ENCODE assay signal across 1 cellular context in the genomic region with DNA sequence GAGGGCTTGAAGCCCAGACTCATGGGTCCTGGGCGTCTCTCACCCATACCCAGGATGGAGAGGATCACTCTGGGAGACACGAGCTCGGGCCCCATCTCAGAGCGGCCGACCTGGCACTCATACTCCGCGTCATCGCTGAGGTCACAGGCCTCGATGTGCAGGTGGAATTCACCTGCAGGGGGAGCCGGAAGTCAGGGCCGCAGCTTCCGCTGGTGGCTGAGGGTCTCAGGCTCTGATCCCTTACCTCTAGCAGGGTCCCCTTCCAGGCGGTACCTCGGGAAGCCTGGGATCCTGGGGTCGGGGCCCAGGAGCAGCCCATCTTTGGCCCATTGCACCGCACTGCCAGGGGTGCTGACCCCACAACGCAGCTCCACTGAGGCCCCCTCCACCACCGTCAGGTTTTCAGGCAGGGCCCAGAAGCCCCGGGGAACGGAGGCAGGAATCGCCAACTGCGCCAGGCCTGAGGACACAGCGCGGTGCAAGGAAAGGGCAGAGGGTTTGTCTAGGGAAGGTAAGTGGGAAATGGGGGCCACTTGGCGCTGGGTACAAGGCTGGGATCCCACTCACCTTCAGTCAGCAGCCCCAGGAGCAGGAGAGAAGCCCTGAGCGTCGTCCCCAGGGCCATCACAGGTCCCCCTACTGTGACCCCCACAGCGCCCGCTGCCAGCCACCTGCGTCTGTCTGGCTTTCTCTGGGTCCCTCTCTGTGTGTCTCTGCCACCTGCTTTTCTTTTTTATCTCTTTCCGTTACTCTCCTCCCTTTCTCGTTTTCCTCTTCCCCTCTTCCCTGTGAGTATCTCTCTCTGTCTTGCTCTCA.
TF ChIP-seq lines count a peak whose summit lies in the region.

No MANE protein-coding gene starts in this region.

TF ChIP-seq in GM12878, 131 proteins besides CTCF, POLR2A, EP300 and RAD21:
- TF ChIP-seq LARP7 (IDR thresholded peaks at IDR 0.05) (no peak), MXI1 (IDR thresholded peaks at IDR 0.05; ENCODE audit: low read depth, low read length) (no peak), SPI1 (IDR thresholded peaks at IDR 0.05; ENCODE audit: borderline replicate concordance, insufficient read depth, low read depth, low read length) (no peak), STAT3 (IDR thresholded peaks at IDR 0.05; ENCODE audit: low read depth, low read length) (no peak), SREBF2 (IDR thresholded peaks at IDR 0.05; ENCODE audit: low read length) (no peak), CBX3 (IDR thresholded peaks at IDR 0.05; ENCODE audit: borderline replicate concordance, low read depth) (no peak), HDGF (IDR thresholded peaks at IDR 0.05) (no peak), RUNX3 (IDR thresholded peaks at IDR 0.05; ENCODE audit: low read length) (no peak), SRF (IDR thresholded peaks at IDR 0.05; ENCODE audit: low read depth in 2 of 2, low read length in 2 of 2) (no peak), ZNF207 (IDR thresholded peaks at IDR 0.05; ENCODE audit: borderline replicate concordance) (no peak), ATF7 (IDR thresholded peaks at IDR 0.05; ENCODE audit: low read depth) (no peak), WRNIP1 (IDR thresholded peaks at IDR 0.05; ENCODE audit: borderline replicate concordance, low read depth, low read length) (no peak), ZNF217 (IDR thresholded peaks at IDR 0.05) (no peak), TARDBP (IDR thresholded peaks at IDR 0.05; ENCODE audit: borderline replicate concordance) (no peak), KAT2A (conservative IDR thresholded peaks at IDR 0.05; ENCODE audit: control insufficient read depth, low read depth, low read length) (no peak), BRCA1 (IDR thresholded peaks at IDR 0.05; ENCODE audit: low read depth, low read length) (no peak), TCF12 (IDR thresholded peaks at IDR 0.05; ENCODE audit: low read depth, low read length) (no peak), NFXL1 (IDR thresholded peaks at IDR 0.05; ENCODE audit: borderline replicate concordance) (no peak)
- TF ChIP-seq, protein P1, sequence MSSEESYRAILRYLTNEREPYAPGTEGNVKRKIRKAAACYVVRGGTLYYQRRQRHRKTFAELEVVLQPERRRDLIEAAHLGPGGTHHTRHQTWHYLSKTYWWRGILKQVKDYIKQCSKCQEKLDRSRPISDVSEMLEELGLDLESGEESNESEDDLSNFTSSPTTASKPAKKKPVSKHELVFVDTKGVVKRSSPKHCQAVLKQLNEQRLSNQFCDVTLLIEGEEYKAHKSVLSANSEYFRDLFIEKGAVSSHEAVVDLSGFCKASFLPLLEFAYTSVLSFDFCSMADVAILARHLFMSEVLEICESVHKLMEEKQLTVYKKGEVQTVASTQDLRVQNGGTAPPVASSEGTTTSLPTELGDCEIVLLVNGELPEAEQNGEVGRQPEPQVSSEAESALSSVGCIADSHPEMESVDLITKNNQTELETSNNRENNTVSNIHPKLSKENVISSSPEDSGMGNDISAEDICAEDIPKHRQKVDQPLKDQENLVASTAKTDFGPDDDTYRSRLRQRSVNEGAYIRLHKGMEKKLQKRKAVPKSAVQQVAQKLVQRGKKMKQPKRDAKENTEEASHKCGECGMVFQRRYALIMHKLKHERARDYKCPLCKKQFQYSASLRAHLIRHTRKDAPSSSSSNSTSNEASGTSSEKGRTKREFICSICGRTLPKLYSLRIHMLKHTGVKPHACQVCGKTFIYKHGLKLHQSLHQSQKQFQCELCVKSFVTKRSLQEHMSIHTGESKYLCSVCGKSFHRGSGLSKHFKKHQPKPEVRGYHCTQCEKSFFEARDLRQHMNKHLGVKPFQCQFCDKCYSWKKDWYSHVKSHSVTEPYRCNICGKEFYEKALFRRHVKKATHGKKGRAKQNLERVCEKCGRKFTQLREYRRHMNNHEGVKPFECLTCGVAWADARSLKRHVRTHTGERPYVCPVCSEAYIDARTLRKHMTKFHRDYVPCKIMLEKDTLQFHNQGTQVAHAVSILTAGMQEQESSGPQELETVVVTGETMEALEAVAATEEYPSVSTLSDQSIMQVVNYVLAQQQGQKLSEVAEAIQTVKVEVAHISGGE (CRISPR knock-in tag; IDR thresholded peaks at IDR 0.05) = no peak
- TF ChIP-seq, protein P2, sequence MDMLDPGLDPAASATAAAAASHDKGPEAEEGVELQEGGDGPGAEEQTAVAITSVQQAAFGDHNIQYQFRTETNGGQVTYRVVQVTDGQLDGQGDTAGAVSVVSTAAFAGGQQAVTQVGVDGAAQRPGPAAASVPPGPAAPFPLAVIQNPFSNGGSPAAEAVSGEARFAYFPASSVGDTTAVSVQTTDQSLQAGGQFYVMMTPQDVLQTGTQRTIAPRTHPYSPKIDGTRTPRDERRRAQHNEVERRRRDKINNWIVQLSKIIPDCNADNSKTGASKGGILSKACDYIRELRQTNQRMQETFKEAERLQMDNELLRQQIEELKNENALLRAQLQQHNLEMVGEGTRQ (IDR thresholded peaks at IDR 0.05; ENCODE audit: borderline replicate concordance, low read depth, low read length) = no peak
